In genomic region chr17:7575959-7576358, GRCh38 we compare ENCODE assay signal across 10 cellular contexts. TPM values are rescaled to one million over a fixed set of nuclear protein-coding genes. Genes with fewer than 3 reads are reported as not detected.
DNase-seq lines count a peak whose midpoint lies in the region; ATAC-seq and TF ChIP-seq lines count a peak whose summit lies in the region.
"Had no signal": no experiment of that assay in that cellular context is flagged by ENCODE, and none has a peak within 500 bp of the region (broad histone marks: within the 10 kb centered on the region; RNA-seq: fewer than 3 reads in every experiment).

No MANE protein-coding gene starts in this region.

- intact Hi-C loops in dendritic cell treated with granulocyte-macrophage colony-stimulating factor and Interleukin-4, amounts not matched to agents 40 ng/mL and 50 ng/mL, for 4 days (cut with micrococcal nuclease): no loop called here

- no peak overlapping the region for H2AFZ ChIP-seq in H9 (ENCODE audit: low read length)

- H3K79me2 ChIP-seq in H9 (ENCODE audit: insufficient read depth, low read length): peaks cover 21% of the 10 kb centered on the region; the same call in 1 of the 2 replicates

- H3K4me1 Mint-ChIP-seq in H9 (peaks cover 51 to 53% of the 10 kb centered on the region in 2 experiments), osteocyte (ENCODE audit: unreplicated experiment) (peaks cover 59% of the 10 kb centered on the region)
- peaks cover 73% of the 10 kb centered on the region for H3K4me1 Mint-ChIP-seq in dendritic cell treated with granulocyte-macrophage colony-stimulating factor and Interleukin-4, amounts not matched to agents 40 ng/mL and 50 ng/mL, for 4 days (ENCODE audit: low read depth)

- no peak overlapping the region for H3K27ac ChIP-seq in H9 (ENCODE audit: insufficient read length, low read depth, low read length)
- peak overlapping the region; percentile 98 for H3K27ac ChIP-seq in RWPE1
- H3K27ac ChIP-seq: WERI-Rb-1 had no signal

- H3K4ac ChIP-seq in H9 (ENCODE audit: low read depth, low read length): no peak overlapping the region

- H3K4me3 Mint-ChIP-seq in H9: peak overlapping the region; percentile 98; a peak in 4 of 5 replicates
- H3K4me3 Mint-ChIP-seq in dendritic cell treated with granulocyte-macrophage colony-stimulating factor and Interleukin-4, amounts not matched to agents 40 ng/mL and 50 ng/mL, for 4 days: peak overlapping the region; percentile 26
- H3K4me3 Mint-ChIP-seq in osteocyte (ENCODE audit: unreplicated experiment): no peak overlapping the region

- TF ChIP-seq CTCF in H9 (conservative IDR thresholded peaks at IDR 0.05) (no peak), RWPE1 (conservative IDR thresholded peaks at IDR 0.05; ENCODE audit: low read depth) (no peak), osteocyte (IDR thresholded peaks at IDR 0.05) (no peak)

- ATAC-seq in HG03442 (IDR thresholded peaks at IDR 0.05; ENCODE audit: unreplicated experiment): no peak

- no peak overlapping the region for H3K56ac ChIP-seq in H9 (ENCODE audit: insufficient read length, low read depth, low read length)

- H4K91ac ChIP-seq in H9 (ENCODE audit: insufficient read length, low read depth, low read length): no peak overlapping the region

- peaks cover 3 to 7% of the 10 kb centered on the region in 2 experiments; a peak in 3 of 5 replicates for H3K9me3 Mint-ChIP-seq in H9
- no peaks in the 10 kb centered on the region for H3K9me3 Mint-ChIP-seq in dendritic cell treated with granulocyte-macrophage colony-stimulating factor and Interleukin-4, amounts not matched to agents 40 ng/mL and 50 ng/mL, for 4 days
- H3K9me3 Mint-ChIP-seq in osteocyte (ENCODE audit: unreplicated experiment): no peaks in the 10 kb centered on the region

- H3K27me3 Mint-ChIP-seq in H9 (ENCODE audit: low read depth) (peaks cover 10% of the 10 kb centered on the region), osteocyte (ENCODE audit: unreplicated experiment) (no peaks in the 10 kb centered on the region)
- no peaks in the 10 kb centered on the region for H3K27me3 Mint-ChIP-seq in dendritic cell treated with granulocyte-macrophage colony-stimulating factor and Interleukin-4, amounts not matched to agents 40 ng/mL and 50 ng/mL, for 4 days

- no peaks in the 10 kb centered on the region for H3K9me3 ChIP-seq in H9 (ENCODE audit: control insufficient read depth, low read depth, low read length)
- H3K9me3 ChIP-seq: esophagus muscularis mucosa had no signal

- POLR2A ChIA-PET in RWPE1 (lab: Yijun Ruan, JAX; ENCODE audit: low non-redundant PET): interaction anchor here (3.4 kb wide), 1 partner anchor 14 kb away, joined by 28 read pairs; the partner anchor contains the start of gene SOX15

- no peak overlapping the region for H3K14ac ChIP-seq in H9 (ENCODE audit: insufficient read depth, low read length)

- H4K5ac ChIP-seq in H9 (ENCODE audit: insufficient read length, low read depth, low read length): no peak overlapping the region

- no peak overlapping the region for H3K18ac ChIP-seq in H9 (ENCODE audit: insufficient read length, low read depth, low read length)

- CTCF ChIA-PET in RWPE1 (lab: Yijun Ruan, JAX): interaction anchor here (0.6 to 1.4 kb wide), 4 partner anchors 11 to 113 kb away, joined by 3 to 8 read pairs (median 4); partner anchors contain the start of gene WRAP53

- WGBS in H9 (ENCODE audit: extremely low coverage, insufficient read length, low lambda C conversion rate): no CpG with 5 or more reads among the region's 7 CpGs

- no peak overlapping the region for H2BK12ac ChIP-seq in H9 (ENCODE audit: insufficient read length, low read depth, low read length)

- no peak overlapping the region for H3K9ac ChIP-seq in H9 (ENCODE audit: extremely low read depth, insufficient read length, low read length)

- H2BK5ac ChIP-seq in H9 (ENCODE audit: insufficient read length, low read length): no peak overlapping the region

- H3K27ac Mint-ChIP-seq in H9 (peak overlapping the region in 2 of 3 experiments; percentile 44 to 96; a peak in 3 of 7 replicates), osteocyte (ENCODE audit: unreplicated experiment) (peak overlapping the region; percentile 27)
- H3K27ac Mint-ChIP-seq in dendritic cell treated with granulocyte-macrophage colony-stimulating factor and Interleukin-4, amounts not matched to agents 40 ng/mL and 50 ng/mL, for 4 days: peak overlapping the region; percentile 92

- H4K20me1 ChIP-seq in H9 (ENCODE audit: control insufficient read depth, insufficient read depth, insufficient read length): no peaks in the 10 kb centered on the region

- no peak overlapping the region for H3K23ac ChIP-seq in H9 (ENCODE audit: insufficient read length, low read depth, low read length)

- no peak overlapping the region for H2BK15ac ChIP-seq in H9 (ENCODE audit: low read depth, low read length)

- no peak overlapping the region for H2BK120ac ChIP-seq in H9 (ENCODE audit: low read depth, low read length, poor library complexity, severe bottlenecking)

- H3K27me3 ChIP-seq in H9 (ENCODE audit: insufficient read depth, low read length): no peaks in the 10 kb centered on the region
- H3K27me3 ChIP-seq: esophagus muscularis mucosa had no signal

- peaks cover 2% of the 10 kb centered on the region for H3K79me1 ChIP-seq in H9 (ENCODE audit: insufficient read depth, low read depth, low read length, poor library complexity, severe bottlenecking)

- H4K8ac ChIP-seq in H9 (replicated peaks; ENCODE audit: insufficient read length, low read depth, low read length): no peak overlapping the region

- DNase-seq in H9 (no peak), RWPE1 (ENCODE audit: low spot score) (no peak), osteocyte (ENCODE audit: extremely low spot score, unreplicated experiment) (no peak)
- DNase-seq in effector CD4-positive, alpha-beta T cell: no peak
- DNase-seq in NK-92 treated with Interleukin-12 subunit alpha and Interleukin-12 subunit beta, amount 100 ng/mL, for 24 hours (lab: John Stamatoyannopoulos, UW): no peak
- DNase-seq: H7, WERI-Rb-1 had no signal

- H2AK5ac ChIP-seq in H9 (ENCODE audit: insufficient read length, low read length): no peak overlapping the region

- peaks cover 5% of the 10 kb centered on the region for H3K23me2 ChIP-seq in H9 (ENCODE audit: insufficient read length, low read depth, low read length, poor library complexity, severe bottlenecking)

- no peak overlapping the region for H3T11ph ChIP-seq in H9 (ENCODE audit: low read length)

- H3K4me2 ChIP-seq in H9 (ENCODE audit: insufficient read depth, insufficient read length, low read length): no peak overlapping the region

- peaks cover 56 to 85% (median 69%) of the 10 kb centered on the region in 3 experiments for H3K36me3 Mint-ChIP-seq in H9 (ENCODE audit: insufficient read depth in 1 of 3, low read depth in 3 of 3)
- H3K36me3 Mint-ChIP-seq in dendritic cell treated with granulocyte-macrophage colony-stimulating factor and Interleukin-4, amounts not matched to agents 40 ng/mL and 50 ng/mL, for 4 days (ENCODE audit: low read depth): peaks cover 100% of the 10 kb centered on the region
- H3K36me3 Mint-ChIP-seq in osteocyte (ENCODE audit: unreplicated experiment): peaks cover 46% of the 10 kb centered on the region

- H2BK20ac ChIP-seq in H9 (ENCODE audit: low read depth, low read length, poor library complexity, severe bottlenecking): no peak overlapping the region

- peaks cover 4% of the 10 kb centered on the region; the same call in 1 of the 2 replicates for H3K4me1 ChIP-seq in H9 (ENCODE audit: insufficient read depth, low read length)

RNA-seq across cellular contexts. Expression of gene CD68, which starts 3.5 kb away (rescaled TPM):
- total RNA-seq in H9 (2021): 0.37 and 0.42 TPM in 2 replicates
- 1.1 TPM in 2 replicates for total RNA-seq in osteocyte

RNA-seq across cellular contexts. Expression of gene MPDU1, which starts 7.7 kb away (rescaled TPM):
- total RNA-seq in H9 (2021) (73.1 and 76.1 TPM in 2 replicates), osteocyte (34.2 and 42.2 TPM in 2 replicates)

RNA-seq across cellular contexts. Expression of gene SOX15, which starts 13.9 kb away (rescaled TPM):
- total RNA-seq in H9 (2021) (7.7 TPM in 2 replicates), osteocyte (0.78 TPM in 2 replicates)

RNA-seq across cellular contexts. Expression of gene SENP3, which starts 14.2 kb away (rescaled TPM):
- total RNA-seq in H9 (2021) (80.6 and 83.1 TPM in 2 replicates), osteocyte (52.5 and 53.7 TPM in 2 replicates)

RNA-seq across cellular contexts. Expression of gene TNFSF13, which starts 17.4 kb away (rescaled TPM):
- total RNA-seq in H9 (2021) (0.94 and 1.4 TPM in 2 replicates), osteocyte (1.3 and 1.5 TPM in 2 replicates)

Comparison
In these comparisons a context has a peak if more than half of its experiments do, and no peak if none do; other contexts are left out.
1. H3K27ac Mint-ChIP-seq: peak in every context shown above with its lines; median percentile 92 in dendritic cell treated with granulocyte-macrophage colony-stimulating factor and Interleukin-4, amounts not matched to agents 40 ng/mL and 50 ng/mL, for 4 days; 70 in H9; 27 in osteocyte.